ENCODE assay signal across 1 cellular context in the genomic region with DNA sequence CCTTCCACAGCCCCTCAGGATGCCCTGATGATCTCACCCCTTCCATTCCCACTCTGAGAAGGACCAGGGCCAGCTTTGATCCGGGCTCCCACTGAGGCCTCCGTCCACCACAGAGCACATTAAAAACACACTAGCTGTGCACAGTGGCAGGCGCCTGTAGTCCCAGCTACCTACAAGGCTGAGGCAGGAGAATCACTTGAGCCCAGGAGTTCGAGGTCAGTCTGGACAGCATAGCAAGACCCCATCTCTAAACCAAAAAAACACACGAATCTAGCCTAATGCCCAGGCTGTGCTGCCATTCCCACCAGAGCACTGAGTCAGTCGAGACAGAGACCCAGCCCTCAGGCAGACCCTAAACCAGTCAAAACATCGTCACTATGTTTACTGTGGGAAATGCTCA.
TF ChIP-seq lines count a peak whose summit lies in the region.

No MANE protein-coding gene starts in this region.

TF ChIP-seq in HepG2, 621 proteins besides CTCF, POLR2A, EP300 and RAD21:
- TF ChIP-seq ZNF572 (CRISPR knock-in tag; IDR thresholded peaks at IDR 0.05) (no peak), ZNF121 (CRISPR knock-in tag; IDR thresholded peaks at IDR 0.05) (peak; percentile 65)
